8 cellular contexts compared by ENCODE assay signal in the genomic region with DNA sequence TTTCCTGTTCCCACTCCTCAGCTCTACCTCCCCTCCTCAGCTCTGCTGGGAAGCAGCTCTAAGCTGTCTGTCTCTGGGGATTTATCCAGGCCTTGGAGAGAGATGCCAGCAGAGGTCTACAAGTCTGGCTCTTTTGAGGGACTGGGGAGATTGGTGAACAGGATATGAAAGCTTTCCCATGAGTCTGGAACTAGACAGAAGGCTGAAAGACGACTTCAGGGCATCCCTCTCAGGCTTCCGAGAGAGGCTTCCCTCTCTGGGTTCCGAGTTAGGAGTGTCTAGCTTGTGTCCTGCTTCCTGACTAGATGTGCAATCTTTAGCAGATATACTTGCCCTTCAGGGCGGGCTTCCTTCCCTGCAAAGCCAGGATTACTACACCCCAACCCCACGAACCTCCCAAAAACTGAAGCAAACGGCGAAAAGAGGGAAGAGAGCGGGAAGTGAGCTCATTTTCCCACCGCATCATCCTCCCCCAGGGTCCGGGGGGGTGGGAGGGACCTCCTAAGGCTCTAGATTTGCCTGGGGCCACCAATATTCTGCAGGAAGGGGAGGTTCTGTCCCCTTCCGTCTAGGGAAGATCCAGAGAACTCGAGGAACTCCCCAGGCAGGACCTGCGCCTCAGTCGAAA. TPM values are rescaled to one million over a fixed set of nuclear protein-coding genes. Genes with fewer than 3 reads are reported as not detected.
DNase-seq lines count a peak whose midpoint lies in the region; ATAC-seq and TF ChIP-seq lines count a peak whose summit lies in the region.

No MANE protein-coding gene starts in this region.

- DNase-seq in NCI-H1417 (lab: John Stamatoyannopoulos, UW), result peak in 2 of 3 experiments; percentile 59 to 65
- no peak for DNase-seq in NCI-H1417 treated with DMSO at 0.1 percent for 48 hours (lab: John Stamatoyannopoulos, UW)
- DNase-seq in HCT116 (ENCODE audit: low read depth, low spot score), result no peak
- peak; percentile 42 for DNase-seq in OCI-LY7 (ENCODE audit: low spot score)
- peak; percentile 57 for DNase-seq in cerebellar cortex (ENCODE audit: low spot score)
- peak; percentile 41 for DNase-seq in left kidney (ENCODE audit: low read depth, low spot score)
- no peak for DNase-seq in stomach
- no peak for DNase-seq in DMS114 treated with DMSO at 0.1 percent for 48 hours (lab: John Stamatoyannopoulos, UW; ENCODE audit: unreplicated experiment)

- no peaks in the 10 kb centered on the region for H3K9me2 ChIP-seq in HCT116 (ENCODE audit: insufficient read depth)
- H3K9me2 ChIP-seq in OCI-LY7 (ENCODE audit: insufficient read depth, low read length), result no peaks in the 10 kb centered on the region

- peak overlapping the region; percentile 87 for H3K4me2 ChIP-seq in HCT116 (ENCODE audit: low read length)
- peak overlapping the region; percentile 93 for H3K4me2 ChIP-seq in OCI-LY7 (ENCODE audit: low read length)

- peak; percentile 58 for ATAC-seq in HCT116

- POLR2A ChIA-PET in HCT116 (lab: Charles Lee) (interaction anchor here (0.7 to 1.7 kb wide), 3 partner anchors 12 to 47 kb away, joined by 3 read pairs; a partner anchor contains a TSS), OCI-LY7 (lab: Charles Lee) (interaction anchor here (0.5 to 3.1 kb wide), 10 partner anchors 9 to 1800 kb away, joined by 3 to 27 read pairs (median 4); a partner anchor contains a TSS)

- TF ChIP-seq POLR2A in HCT116 (IDR thresholded peaks at IDR 0.05; ENCODE audit: borderline replicate concordance, extremely low read depth, insufficient read depth, insufficient read length), result no peak
- no peak for TF ChIP-seq POLR2A in stomach (IDR thresholded peaks at IDR 0.05)

- whole genome bisulfite sequencing in stomach, 5 donors, result 1 to 3% (median 1%) methylated on average over 13 to 14 of the region's 14 CpGs

- H2AFZ ChIP-seq in HCT116 (ENCODE audit: low read depth, low read length, poor library complexity, severe bottlenecking) (no peak overlapping the region), OCI-LY7 (ENCODE audit: low read length) (peak overlapping the region; percentile 93)

- peak overlapping the region; percentile 88 for H3K9ac ChIP-seq in HCT116 (ENCODE audit: low read length)

- H3K27me3 ChIP-seq in HCT116 (ENCODE audit: insufficient read depth, low read length), result no peaks in the 10 kb centered on the region
- no peaks in the 10 kb centered on the region for H3K27me3 ChIP-seq in stomach

- TF ChIP-seq RAD21 in HCT116 (IDR thresholded peaks at IDR 0.05; ENCODE audit: low read depth), result no peak

- H3K4me1 ChIP-seq in HCT116 (ENCODE audit: control insufficient read depth in 1 of 2, insufficient read depth in 2 of 2, low read length in 2 of 2) (peaks cover 11 to 13% of the 10 kb centered on the region in 2 experiments; a peak in 3 of 4 replicates), OCI-LY7 (ENCODE audit: insufficient read depth, low read length, poor library complexity, severe bottlenecking) (peaks cover 30% of the 10 kb centered on the region), stomach (peaks cover 11 to 38% (median 35%) of the 10 kb centered on the region in 4 donors)

- intact Hi-C loops in HCT116 (cut with micrococcal nuclease), result no loop called here
- intact Hi-C loops in OCI-LY7 (cut with micrococcal nuclease; ENCODE audit: unreplicated experiment), result loop anchor here (10.0 kb wide), 1 partner anchor 130 kb away; a partner anchor contains a TSS
- intact Hi-C loops in stomach (cut with DNase I; ENCODE audit: low total_unique reads), result no loop called here

- TF ChIP-seq CTCF in HCT116 (IDR thresholded peaks at IDR 0.05 in 2 of 3, conservative IDR thresholded peaks at IDR 0.05 in 1 of 3; ENCODE audit: borderline replicate concordance in 1 of 3, insufficient read depth in 1 of 3, low read depth in 2 of 3, low read length in 2 of 3) (no peak), OCI-LY7 (conservative IDR thresholded peaks at IDR 0.05; ENCODE audit: low read length) (no peak), stomach (IDR thresholded peaks at IDR 0.05) (no peak)

- peak overlapping the region; percentile 83 for H3K27ac ChIP-seq in HCT116 (ENCODE audit: low read depth, low read length)
- peak overlapping the region; percentile 39 for H3K27ac ChIP-seq in OCI-LY7 (ENCODE audit: low read depth, low read length, poor library complexity, severe bottlenecking)
- H3K27ac ChIP-seq in stomach, result peak overlapping the region; percentile 86 to 98 (median 88)

- H3K4me3 ChIP-seq in HCT116 (replicated peaks in 1 of 2; ENCODE audit: low read depth in 1 of 2, low read length in 2 of 2) (peak overlapping the region; percentile 79 to 93), OCI-LY7 (ENCODE audit: low read depth, low read length, poor library complexity, severe bottlenecking) (peak overlapping the region; percentile 76), stomach (peak overlapping the region; percentile 65 to 89 (median 80))

- H3K79me2 ChIP-seq in HCT116 (ENCODE audit: insufficient read depth, low read length) (no peaks in the 10 kb centered on the region; the same call in 1 of the 2 replicates), OCI-LY7 (ENCODE audit: insufficient read depth, low read depth, low read length) (peaks cover 6% of the 10 kb centered on the region; the same call in 1 of the 2 replicates)

- RAD21 ChIA-PET in HCT116 (lab: Charles Lee; ENCODE audit: low non-redundant PET in 1 of 2, low total read pairs in 2 of 2, uncharacterized antibody in 2 of 2, unreplicated experiment in 2 of 2), result interaction anchor here in 1 of 2 experiments (0.5 kb wide), 1 partner anchor 428 kb away, joined by 3 read pairs; no protein-coding TSS in a partner anchor

- CTCF ChIA-PET in HCT116 (lab: Charles Lee) (interaction anchor here (0.7 to 1.1 kb wide), 3 partner anchors 129 to 953 kb away, joined by 3 to 5 read pairs (median 4); a partner anchor contains a TSS), OCI-LY7 (lab: Charles Lee; ENCODE audit: unreplicated experiment) (interaction anchor here (0.6 to 1.1 kb wide), 2 partner anchors 12 to 1890 kb away, joined by 4 to 8 read pairs; no protein-coding TSS in a partner anchor)

- H4K20me1 ChIP-seq in HCT116 (ENCODE audit: insufficient read depth) (no peaks in the 10 kb centered on the region), OCI-LY7 (ENCODE audit: insufficient read depth, low read length) (0 out of 2 replicates have a peak, but pooled peaks cover 2% of the 10 kb centered on the region)

- no peak for TF ChIP-seq EP300 in stomach (IDR thresholded peaks at IDR 0.05)

- BruUV-seq in HCT116 (replicated peaks; lab: Mats Ljungman, UMichigan) (TSS peak; percentile 55), OCI-LY7 (replicated peaks; lab: Mats Ljungman, UMichigan) (TSS peak; percentile 49)

- H3K9me3 ChIP-seq in HCT116 (ENCODE audit: control insufficient read depth in 1 of 2, insufficient read depth in 1 of 2, low read depth in 1 of 2, low read length in 2 of 2) (no peaks in the 10 kb centered on the region), OCI-LY7 (ENCODE audit: low read length) (no peaks in the 10 kb centered on the region), stomach (no peaks in the 10 kb centered on the region)

- H3K36me3 ChIP-seq in HCT116 (ENCODE audit: control insufficient read depth in 1 of 2, insufficient read depth in 2 of 2, low read length in 2 of 2) (no peaks in the 10 kb centered on the region), OCI-LY7 (ENCODE audit: insufficient read depth, low read length) (peaks cover 21% of the 10 kb centered on the region), stomach (peaks cover under 1 to 35% (median 29%) of the 10 kb centered on the region in 4 donors)

TF ChIP-seq in HCT116, 20 proteins besides CTCF, POLR2A, EP300 and RAD21 (continues in another document):
- TF ChIP-seq, protein P1, sequence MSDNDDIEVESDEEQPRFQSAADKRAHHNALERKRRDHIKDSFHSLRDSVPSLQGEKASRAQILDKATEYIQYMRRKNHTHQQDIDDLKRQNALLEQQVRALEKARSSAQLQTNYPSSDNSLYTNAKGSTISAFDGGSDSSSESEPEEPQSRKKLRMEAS (IDR thresholded peaks at IDR 0.05), result no peak
- no peak for TF ChIP-seq CBX3 (IDR thresholded peaks at IDR 0.05; ENCODE audit: low read depth)
- TF ChIP-seq SRF (IDR thresholded peaks at IDR 0.05; ENCODE audit: low read depth), result no peak
- TF ChIP-seq YY1 (IDR thresholded peaks at IDR 0.05; ENCODE audit: extremely low read depth, insufficient replicate concordance, low read depth, low read length), result no peak
- no peak for TF ChIP-seq SP1 (IDR thresholded peaks at IDR 0.05; ENCODE audit: low read depth)
- no peak for TF ChIP-seq EZH2phosphoT487 (IDR thresholded peaks at IDR 0.05; ENCODE audit: borderline replicate concordance)
- no peak for TF ChIP-seq POLR2AphosphoS5 (IDR thresholded peaks at IDR 0.05; ENCODE audit: low read depth, low read length)
- TF ChIP-seq, protein P2, sequence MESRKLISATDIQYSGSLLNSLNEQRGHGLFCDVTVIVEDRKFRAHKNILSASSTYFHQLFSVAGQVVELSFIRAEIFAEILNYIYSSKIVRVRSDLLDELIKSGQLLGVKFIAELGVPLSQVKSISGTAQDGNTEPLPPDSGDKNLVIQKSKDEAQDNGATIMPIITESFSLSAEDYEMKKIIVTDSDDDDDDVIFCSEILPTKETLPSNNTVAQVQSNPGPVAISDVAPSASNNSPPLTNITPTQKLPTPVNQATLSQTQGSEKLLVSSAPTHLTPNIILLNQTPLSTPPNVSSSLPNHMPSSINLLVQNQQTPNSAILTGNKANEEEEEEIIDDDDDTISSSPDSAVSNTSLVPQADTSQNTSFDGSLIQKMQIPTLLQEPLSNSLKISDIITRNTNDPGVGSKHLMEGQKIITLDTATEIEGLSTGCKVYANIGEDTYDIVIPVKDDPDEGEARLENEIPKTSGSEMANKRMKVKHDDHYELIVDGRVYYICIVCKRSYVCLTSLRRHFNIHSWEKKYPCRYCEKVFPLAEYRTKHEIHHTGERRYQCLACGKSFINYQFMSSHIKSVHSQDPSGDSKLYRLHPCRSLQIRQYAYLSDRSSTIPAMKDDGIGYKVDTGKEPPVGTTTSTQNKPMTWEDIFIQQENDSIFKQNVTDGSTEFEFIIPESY (IDR thresholded peaks at IDR 0.05; ENCODE audit: extremely low read depth, insufficient replicate concordance, low read length), result no peak

RNA-seq across cellular contexts. Expression of a gene that starts 0.6 kb away (rescaled TPM):
- 14.6 TPM for total RNA-seq in HCT116 (2021; ENCODE audit: unreplicated experiment)
- 25.2 and 25.7 TPM in 2 replicates for polyA plus RNA-seq in HCT116 (2012)
- 15.5 and 16.5 TPM in 2 replicates for total RNA-seq in OCI-LY7 (2014; rRNA removed; shearing (Covaris generic))
- total RNA-seq in OCI-LY7 (2022), result 19.4 and 19.8 TPM in 2 replicates
- total RNA-seq in stomach, result 100 to 1,000 TPM in 1 of 5 donors, 10 to 100 TPM in 3, 1 to 10 TPM in 1; 2.0 to 131 (median 17.6) TPM
- 10 to 100 TPM; 12.5 to 31.1 (median 15.1) TPM for polyA plus RNA-seq in stomach

RNA-seq across cellular contexts. Expression of a gene that starts 47.2 kb away (rescaled TPM):
- total RNA-seq in HCT116 (2021; ENCODE audit: unreplicated experiment), result 14.4 TPM
- 2.8 and 4.1 TPM in 2 replicates for polyA plus RNA-seq in HCT116 (2012)
- total RNA-seq in OCI-LY7 (2014; rRNA removed; shearing (Covaris generic)), result 10.9 and 11.4 TPM in 2 replicates
- 24.2 and 30.5 TPM in 2 replicates for total RNA-seq in OCI-LY7 (2022)
- 10 to 100 TPM in 4 of 5 donors, 1 to 10 TPM in 1; 6.1 to 47.5 (median 35.8) TPM for total RNA-seq in stomach
- 1 to 10 TPM; 4.9 to 8.2 (median 6.1) TPM for polyA plus RNA-seq in stomach

RNA-seq across cellular contexts. Expression of a gene that starts 55.1 kb away (rescaled TPM):
- total RNA-seq in HCT116 (2021; ENCODE audit: unreplicated experiment), result 0.27 TPM
- 0.02 and 0.05 TPM in 2 replicates for polyA plus RNA-seq in HCT116 (2012)
- 0.47 and 0.64 TPM in 2 replicates for total RNA-seq in OCI-LY7 (2014; rRNA removed; shearing (Covaris generic))
- total RNA-seq in OCI-LY7 (2022), result 0.42 and 0.44 TPM in 2 replicates
- total RNA-seq in stomach, result under 1 TPM in 2 of 5 donors, not detected in 3; 0.18 to 0.29 TPM
- polyA plus RNA-seq in stomach, result under 1 TPM; 0.15 to 0.25 (median 0.15) TPM

Comparison
In these comparisons a context has a peak if more than half of its experiments do, and no peak if none do; other contexts are left out.
1. DNase-seq: peak in NCI-H1417 (2 of 3), OCI-LY7 (single experiment), cerebellar cortex (single experiment) and left kidney (single experiment); none in NCI-H1417 treated with DMSO at 0.1 percent for 48 hours (single experiment), HCT116 (single experiment), stomach (single experiment) and DMS114 treated with DMSO at 0.1 percent for 48 hours (single experiment).
2. Peak in every context shown above with its lines, with median percentiles within 50 percentile points of each other: H3K27ac ChIP-seq and H3K4me3 ChIP-seq.